1 cellular context compared by ENCODE assay signal in the genomic region with DNA sequence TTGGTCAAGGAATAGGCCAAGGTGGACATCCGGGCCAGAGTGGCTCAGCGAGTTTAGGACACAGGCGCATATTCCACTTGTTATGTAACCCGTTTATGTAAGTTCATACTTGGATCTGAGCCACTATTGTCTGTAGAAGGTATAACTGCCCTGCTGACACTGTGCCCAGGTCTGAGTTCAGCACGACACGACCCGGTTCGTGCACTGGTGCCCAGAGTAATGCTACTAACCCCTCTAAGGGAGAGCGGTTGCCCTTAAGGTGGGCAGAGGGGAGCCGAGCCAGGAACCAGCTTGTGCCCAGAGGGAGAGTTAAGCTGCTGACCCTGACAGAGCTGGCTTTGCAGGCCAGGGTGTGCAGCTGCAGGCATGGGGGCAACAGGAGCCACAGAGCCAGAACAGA.
TF ChIP-seq lines count a peak whose summit lies in the region.

No MANE protein-coding gene starts in this region.

TF ChIP-seq in IMR-90, 13 proteins besides CTCF, POLR2A, EP300 and RAD21:
- TF ChIP-seq, protein P1, sequence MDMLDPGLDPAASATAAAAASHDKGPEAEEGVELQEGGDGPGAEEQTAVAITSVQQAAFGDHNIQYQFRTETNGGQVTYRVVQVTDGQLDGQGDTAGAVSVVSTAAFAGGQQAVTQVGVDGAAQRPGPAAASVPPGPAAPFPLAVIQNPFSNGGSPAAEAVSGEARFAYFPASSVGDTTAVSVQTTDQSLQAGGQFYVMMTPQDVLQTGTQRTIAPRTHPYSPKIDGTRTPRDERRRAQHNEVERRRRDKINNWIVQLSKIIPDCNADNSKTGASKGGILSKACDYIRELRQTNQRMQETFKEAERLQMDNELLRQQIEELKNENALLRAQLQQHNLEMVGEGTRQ (IDR thresholded peaks at IDR 0.05; ENCODE audit: low read depth, low read length): no peak
- TF ChIP-seq RCOR1 (IDR thresholded peaks at IDR 0.05; ENCODE audit: insufficient replicate concordance, low read length) (no peak), FOS (IDR thresholded peaks at IDR 0.05; ENCODE audit: low read depth, low read length) (no peak), NFE2L2 (IDR thresholded peaks at IDR 0.05; ENCODE audit: low read depth, low read length) (no peak), SMC3 (IDR thresholded peaks at IDR 0.05; ENCODE audit: low read depth, low read length) (no peak), BHLHE40 (IDR thresholded peaks at IDR 0.05; ENCODE audit: low read depth, low read length) (no peak)
- TF ChIP-seq, protein P2, sequence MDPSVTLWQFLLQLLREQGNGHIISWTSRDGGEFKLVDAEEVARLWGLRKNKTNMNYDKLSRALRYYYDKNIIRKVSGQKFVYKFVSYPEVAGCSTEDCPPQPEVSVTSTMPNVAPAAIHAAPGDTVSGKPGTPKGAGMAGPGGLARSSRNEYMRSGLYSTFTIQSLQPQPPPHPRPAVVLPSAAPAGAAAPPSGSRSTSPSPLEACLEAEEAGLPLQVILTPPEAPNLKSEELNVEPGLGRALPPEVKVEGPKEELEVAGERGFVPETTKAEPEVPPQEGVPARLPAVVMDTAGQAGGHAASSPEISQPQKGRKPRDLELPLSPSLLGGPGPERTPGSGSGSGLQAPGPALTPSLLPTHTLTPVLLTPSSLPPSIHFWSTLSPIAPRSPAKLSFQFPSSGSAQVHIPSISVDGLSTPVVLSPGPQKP (IDR thresholded peaks at IDR 0.05; ENCODE audit: borderline replicate concordance, low read depth, low read length): no peak
